1 cellular context compared by ENCODE assay signal in the genomic region with DNA sequence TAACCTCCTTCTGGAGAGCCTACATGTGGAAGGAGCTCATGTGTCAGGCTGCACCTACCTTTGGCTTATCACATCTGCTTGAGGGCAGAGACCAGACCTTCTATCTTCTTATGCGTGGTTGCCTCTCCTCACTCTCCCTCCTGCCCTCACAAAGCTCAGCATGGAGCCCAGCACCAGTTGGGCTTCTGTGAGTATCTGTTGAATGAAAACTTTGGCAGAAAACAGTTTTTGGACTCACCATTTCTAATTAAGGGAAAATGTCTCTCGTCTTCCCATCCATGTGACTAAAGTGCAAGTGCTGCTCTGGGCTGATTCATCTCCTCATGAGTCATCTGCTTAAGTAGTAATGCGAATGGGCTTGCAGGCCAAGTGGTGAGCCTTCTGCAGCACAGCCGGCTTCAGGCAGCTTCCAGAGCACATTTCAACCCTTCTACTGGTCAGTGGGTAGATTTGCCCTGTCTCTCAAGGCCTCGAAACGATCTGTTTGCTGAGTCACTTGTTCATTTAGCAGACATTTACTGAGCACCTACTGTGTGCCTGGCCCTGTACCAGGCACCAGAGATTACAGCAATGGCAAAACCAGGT.
TF ChIP-seq lines count a peak whose summit lies in the region.

No MANE protein-coding gene starts in this region.

TF ChIP-seq in K562, 482 proteins besides CTCF, POLR2A, EP300 and RAD21 (continued from another document and continues in another):
- TF ChIP-seq, protein P1, sequence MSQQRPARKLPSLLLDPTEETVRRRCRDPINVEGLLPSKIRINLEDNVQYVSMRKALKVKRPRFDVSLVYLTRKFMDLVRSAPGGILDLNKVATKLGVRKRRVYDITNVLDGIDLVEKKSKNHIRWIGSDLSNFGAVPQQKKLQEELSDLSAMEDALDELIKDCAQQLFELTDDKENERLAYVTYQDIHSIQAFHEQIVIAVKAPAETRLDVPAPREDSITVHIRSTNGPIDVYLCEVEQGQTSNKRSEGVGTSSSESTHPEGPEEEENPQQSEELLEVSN (IDR thresholded peaks at IDR 0.05; ENCODE audit: borderline replicate concordance in 1 of 2, extremely low read depth in 1 of 2, insufficient read depth in 1 of 2, insufficient read length in 1 of 2, low read depth in 1 of 2, low read length in 1 of 2, poor library complexity in 1 of 2, severe bottlenecking in 1 of 2) = peak in 1 of 2 experiments; percentile 54
- no peak for TF ChIP-seq TAF15 (IDR thresholded peaks at IDR 0.05; ENCODE audit: low read depth, low read length)
- TF ChIP-seq ZNF263 (CRISPR knock-in tag; IDR thresholded peaks at IDR 0.05; ENCODE audit: borderline replicate concordance) = no peak; the same call in 1 of the 2 replicates
- TF ChIP-seq ZNF24 (IDR thresholded peaks at IDR 0.05) = peak; percentile 34; the same call in 1 of the 2 replicates
- TF ChIP-seq POLR2H (tag; IDR thresholded peaks at IDR 0.05; ENCODE audit: low read depth) = no peak
- TF ChIP-seq ATF7 (IDR thresholded peaks at IDR 0.05) = peak; percentile 42; the same call in 1 of the 2 replicates
- TF ChIP-seq, protein P2, sequence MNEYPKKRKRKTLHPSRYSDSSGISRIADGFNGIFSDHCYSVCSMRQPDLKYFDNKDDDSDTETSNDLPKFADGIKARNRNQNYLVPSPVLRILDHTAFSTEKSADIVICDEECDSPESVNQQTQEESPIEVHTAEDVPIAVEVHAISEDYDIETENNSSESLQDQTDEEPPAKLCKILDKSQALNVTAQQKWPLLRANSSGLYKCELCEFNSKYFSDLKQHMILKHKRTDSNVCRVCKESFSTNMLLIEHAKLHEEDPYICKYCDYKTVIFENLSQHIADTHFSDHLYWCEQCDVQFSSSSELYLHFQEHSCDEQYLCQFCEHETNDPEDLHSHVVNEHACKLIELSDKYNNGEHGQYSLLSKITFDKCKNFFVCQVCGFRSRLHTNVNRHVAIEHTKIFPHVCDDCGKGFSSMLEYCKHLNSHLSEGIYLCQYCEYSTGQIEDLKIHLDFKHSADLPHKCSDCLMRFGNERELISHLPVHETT (CRISPR knock-in tag; conservative IDR thresholded peaks at IDR 0.05 in 1 of 2, IDR thresholded peaks at IDR 0.05 in 1 of 2) = peak in 1 of 2 experiments; percentile 48; a peak in 1 of 4 replicates
- peak in 1 of 2 experiments; percentile 12; a peak in 1 of 4 replicates for TF ChIP-seq KDM1A (IDR thresholded peaks at IDR 0.05)
- TF ChIP-seq TRIM24 (IDR thresholded peaks at IDR 0.05) = peak in 1 of 2 experiments; percentile 38; a peak in 1 of 4 replicates
- no peak for TF ChIP-seq SMAD1 (IDR thresholded peaks at IDR 0.05; ENCODE audit: low read depth, low read length, partially characterized antibody)
- TF ChIP-seq NR2F6 (CRISPR knock-in tag; IDR thresholded peaks at IDR 0.05) = no peak
- TF ChIP-seq PPARD (CRISPR knock-in tag; IDR thresholded peaks at IDR 0.05) = no peak
- peak; percentile 56 for TF ChIP-seq EP400 (IDR thresholded peaks at IDR 0.05)
- peak; percentile 72 for TF ChIP-seq SMARCA4 (IDR thresholded peaks at IDR 0.05)
- no peak for TF ChIP-seq HMG20B (CRISPR knock-in tag; IDR thresholded peaks at IDR 0.05)
- peak; percentile 87 for TF ChIP-seq L3MBTL2 (IDR thresholded peaks at IDR 0.05)
- peak; percentile 50; the same call in 1 of the 2 replicates for TF ChIP-seq MEF2D (tag; conservative IDR thresholded peaks at IDR 0.05; ENCODE audit: low read depth)
- TF ChIP-seq CBX3 (IDR thresholded peaks at IDR 0.05; ENCODE audit: borderline replicate concordance in 1 of 2, low read length in 2 of 2) = peak in 1 of 2 experiments; percentile 11; a peak in 1 of 3 replicates
- peak; percentile 77; the same call in 1 of the 2 replicates for TF ChIP-seq EHMT2 (IDR thresholded peaks at IDR 0.05)
- 0 out of 2 replicates have a peak, but pooled peaks have one; percentile 15 for TF ChIP-seq HDAC2 (IDR thresholded peaks at IDR 0.05)
- no peak for TF ChIP-seq ZNF239 (CRISPR knock-in tag; IDR thresholded peaks at IDR 0.05)
- TF ChIP-seq DPF2 (IDR thresholded peaks at IDR 0.05) = peak; percentile 78
- 0 out of 2 replicates have a peak, but pooled peaks have one; percentile 35 for TF ChIP-seq BHLHE40 (IDR thresholded peaks at IDR 0.05; ENCODE audit: low read length)
- TF ChIP-seq ZNF589 (CRISPR knock-in tag; IDR thresholded peaks at IDR 0.05; ENCODE audit: low read depth) = peak; percentile 67; the same call in 1 of the 2 replicates
- TF ChIP-seq, protein P3, sequence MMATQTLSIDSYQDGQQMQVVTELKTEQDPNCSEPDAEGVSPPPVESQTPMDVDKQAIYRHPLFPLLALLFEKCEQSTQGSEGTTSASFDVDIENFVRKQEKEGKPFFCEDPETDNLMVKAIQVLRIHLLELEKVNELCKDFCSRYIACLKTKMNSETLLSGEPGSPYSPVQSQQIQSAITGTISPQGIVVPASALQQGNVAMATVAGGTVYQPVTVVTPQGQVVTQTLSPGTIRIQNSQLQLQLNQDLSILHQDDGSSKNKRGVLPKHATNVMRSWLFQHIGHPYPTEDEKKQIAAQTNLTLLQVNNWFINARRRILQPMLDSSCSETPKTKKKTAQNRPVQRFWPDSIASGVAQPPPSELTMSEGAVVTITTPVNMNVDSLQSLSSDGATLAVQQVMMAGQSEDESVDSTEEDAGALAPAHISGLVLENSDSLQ (IDR thresholded peaks at IDR 0.05) = peak; percentile 28; the same call in 1 of the 2 replicates
- peak; percentile 97 for TF ChIP-seq ZKSCAN1 (IDR thresholded peaks at IDR 0.05; ENCODE audit: low read depth, low read length)
- peak; percentile 98 for TF ChIP-seq FOSL1 (tag; conservative IDR thresholded peaks at IDR 0.05)
- peak; percentile 80 for TF ChIP-seq SMARCE1 (IDR thresholded peaks at IDR 0.05)
- peak; percentile 40; the same call in 1 of the 2 replicates for TF ChIP-seq MAFF (IDR thresholded peaks at IDR 0.05; ENCODE audit: low read length)
- no peak for TF ChIP-seq NFIX (CRISPR knock-in tag; IDR thresholded peaks at IDR 0.05; ENCODE audit: low read depth)
- TF ChIP-seq BCOR (IDR thresholded peaks at IDR 0.05) = peak; percentile 57; the same call in 1 of the 2 replicates
- TF ChIP-seq JUND (IDR thresholded peaks at IDR 0.05; ENCODE audit: borderline replicate concordance, low read depth, low read length) = peak; percentile 97
- TF ChIP-seq JUND (tag; IDR thresholded peaks at IDR 0.05; ENCODE audit: borderline replicate concordance, low read depth, low read length) = peak; percentile 97
- no peak for TF ChIP-seq ZSCAN32 (CRISPR knock-in tag; IDR thresholded peaks at IDR 0.05)
- TF ChIP-seq, protein P4, sequence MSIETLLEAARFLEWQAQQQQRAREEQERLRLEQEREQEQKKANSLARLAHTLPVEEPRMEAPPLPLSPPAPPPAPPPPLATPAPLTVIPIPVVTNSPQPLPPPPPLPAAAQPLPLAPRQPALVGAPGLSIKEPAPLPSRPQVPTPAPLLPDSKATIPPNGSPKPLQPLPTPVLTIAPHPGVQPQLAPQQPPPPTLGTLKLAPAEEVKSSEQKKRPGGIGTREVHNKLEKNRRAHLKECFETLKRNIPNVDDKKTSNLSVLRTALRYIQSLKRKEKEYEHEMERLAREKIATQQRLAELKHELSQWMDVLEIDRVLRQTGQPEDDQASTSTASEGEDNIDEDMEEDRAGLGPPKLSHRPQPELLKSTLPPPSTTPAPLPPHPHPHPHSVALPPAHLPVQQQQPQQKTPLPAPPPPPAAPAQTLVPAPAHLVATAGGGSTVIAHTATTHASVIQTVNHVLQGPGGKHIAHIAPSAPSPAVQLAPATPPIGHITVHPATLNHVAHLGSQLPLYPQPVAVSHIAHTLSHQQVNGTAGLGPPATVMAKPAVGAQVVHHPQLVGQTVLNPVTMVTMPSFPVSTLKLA (conservative IDR thresholded peaks at IDR 0.05) = peak in 1 of 2 experiments; percentile 47; a peak in 1 of 4 replicates
- TF ChIP-seq, protein P5, sequence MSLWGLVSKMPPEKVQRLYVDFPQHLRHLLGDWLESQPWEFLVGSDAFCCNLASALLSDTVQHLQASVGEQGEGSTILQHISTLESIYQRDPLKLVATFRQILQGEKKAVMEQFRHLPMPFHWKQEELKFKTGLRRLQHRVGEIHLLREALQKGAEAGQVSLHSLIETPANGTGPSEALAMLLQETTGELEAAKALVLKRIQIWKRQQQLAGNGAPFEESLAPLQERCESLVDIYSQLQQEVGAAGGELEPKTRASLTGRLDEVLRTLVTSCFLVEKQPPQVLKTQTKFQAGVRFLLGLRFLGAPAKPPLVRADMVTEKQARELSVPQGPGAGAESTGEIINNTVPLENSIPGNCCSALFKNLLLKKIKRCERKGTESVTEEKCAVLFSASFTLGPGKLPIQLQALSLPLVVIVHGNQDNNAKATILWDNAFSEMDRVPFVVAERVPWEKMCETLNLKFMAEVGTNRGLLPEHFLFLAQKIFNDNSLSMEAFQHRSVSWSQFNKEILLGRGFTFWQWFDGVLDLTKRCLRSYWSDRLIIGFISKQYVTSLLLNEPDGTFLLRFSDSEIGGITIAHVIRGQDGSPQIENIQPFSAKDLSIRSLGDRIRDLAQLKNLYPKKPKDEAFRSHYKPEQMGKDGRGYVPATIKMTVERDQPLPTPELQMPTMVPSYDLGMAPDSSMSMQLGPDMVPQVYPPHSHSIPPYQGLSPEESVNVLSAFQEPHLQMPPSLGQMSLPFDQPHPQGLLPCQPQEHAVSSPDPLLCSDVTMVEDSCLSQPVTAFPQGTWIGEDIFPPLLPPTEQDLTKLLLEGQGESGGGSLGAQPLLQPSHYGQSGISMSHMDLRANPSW (CRISPR knock-in tag; IDR thresholded peaks at IDR 0.05) = no peak
- TF ChIP-seq, protein P6, sequence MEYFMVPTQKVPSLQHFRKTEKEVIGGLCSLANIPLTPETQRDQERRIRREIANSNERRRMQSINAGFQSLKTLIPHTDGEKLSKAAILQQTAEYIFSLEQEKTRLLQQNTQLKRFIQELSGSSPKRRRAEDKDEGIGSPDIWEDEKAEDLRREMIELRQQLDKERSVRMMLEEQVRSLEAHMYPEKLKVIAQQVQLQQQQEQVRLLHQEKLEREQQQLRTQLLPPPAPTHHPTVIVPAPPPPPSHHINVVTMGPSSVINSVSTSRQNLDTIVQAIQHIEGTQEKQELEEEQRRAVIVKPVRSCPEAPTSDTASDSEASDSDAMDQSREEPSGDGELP (CRISPR knock-in tag; IDR thresholded peaks at IDR 0.05; ENCODE audit: borderline replicate concordance) = peak; percentile 29; the same call in 1 of the 2 replicates
- TF ChIP-seq ARID1B (IDR thresholded peaks at IDR 0.05) = peak; percentile 79
- TF ChIP-seq, protein P7, sequence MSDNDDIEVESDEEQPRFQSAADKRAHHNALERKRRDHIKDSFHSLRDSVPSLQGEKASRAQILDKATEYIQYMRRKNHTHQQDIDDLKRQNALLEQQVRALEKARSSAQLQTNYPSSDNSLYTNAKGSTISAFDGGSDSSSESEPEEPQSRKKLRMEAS (CRISPR knock-in tag; IDR thresholded peaks at IDR 0.05) = peak; percentile 79
- TF ChIP-seq MEIS2 (IDR thresholded peaks at IDR 0.05; ENCODE audit: partially characterized antibody) = peak; percentile 14
- peak; percentile 52 for TF ChIP-seq MAFK (IDR thresholded peaks at IDR 0.05; ENCODE audit: low read length)
- no peak for TF ChIP-seq GTF2F1 (IDR thresholded peaks at IDR 0.05; ENCODE audit: low read depth, low read length)
- no peak for TF ChIP-seq CBFA2T3 (IDR thresholded peaks at IDR 0.05)
- TF ChIP-seq GABPB1 (CRISPR knock-in tag; IDR thresholded peaks at IDR 0.05) = no peak
- TF ChIP-seq MCM7 (IDR thresholded peaks at IDR 0.05) = no peak
- peak; percentile 71 for TF ChIP-seq ZFX (CRISPR knock-in tag; IDR thresholded peaks at IDR 0.05)
- no peak for TF ChIP-seq ZNF253 (CRISPR knock-in tag; conservative IDR thresholded peaks at IDR 0.05)
- TF ChIP-seq FUS (optimal IDR thresholded peaks at IDR 0.05; ENCODE audit: low read depth, low read length) = no peak
- no peak for TF ChIP-seq NR4A1 (CRISPR knock-in tag; IDR thresholded peaks at IDR 0.05)
- TF ChIP-seq NR4A1 (tag; IDR thresholded peaks at IDR 0.05) = no peak
- TF ChIP-seq, protein P8, sequence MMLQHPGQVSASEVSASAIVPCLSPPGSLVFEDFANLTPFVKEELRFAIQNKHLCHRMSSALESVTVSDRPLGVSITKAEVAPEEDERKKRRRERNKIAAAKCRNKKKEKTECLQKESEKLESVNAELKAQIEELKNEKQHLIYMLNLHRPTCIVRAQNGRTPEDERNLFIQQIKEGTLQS (IDR thresholded peaks at IDR 0.05) = peak; percentile 96
- TF ChIP-seq, protein P8 (CRISPR knock-in tag; conservative IDR thresholded peaks at IDR 0.05) = peak; percentile 95
- TF ChIP-seq, protein P9, sequence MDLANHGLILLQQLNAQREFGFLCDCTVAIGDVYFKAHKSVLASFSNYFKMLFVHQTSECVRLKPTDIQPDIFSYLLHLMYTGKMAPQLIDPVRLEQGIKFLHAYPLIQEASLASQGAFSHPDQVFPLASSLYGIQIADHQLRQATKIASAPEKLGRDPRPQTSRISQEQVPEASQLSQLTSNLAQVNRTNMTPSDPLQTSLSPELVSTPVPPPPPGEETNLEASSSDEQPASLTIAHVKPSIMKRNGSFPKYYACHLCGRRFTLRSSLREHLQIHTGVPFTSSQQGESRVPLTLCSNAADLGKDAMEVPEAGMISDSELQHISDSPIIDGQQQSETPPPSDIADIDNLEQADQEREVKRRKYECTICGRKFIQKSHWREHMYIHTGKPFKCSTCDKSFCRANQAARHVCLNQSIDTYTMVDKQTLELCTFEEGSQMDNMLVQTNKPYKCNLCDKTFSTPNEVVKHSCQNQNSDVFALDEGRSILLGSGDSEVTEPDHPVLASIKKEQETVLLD (IDR thresholded peaks at IDR 0.05) = no peak
- TF ChIP-seq ZNF316 (IDR thresholded peaks at IDR 0.05) = peak; percentile 52; the same call in 1 of the 2 replicates
- TF ChIP-seq, protein P10, sequence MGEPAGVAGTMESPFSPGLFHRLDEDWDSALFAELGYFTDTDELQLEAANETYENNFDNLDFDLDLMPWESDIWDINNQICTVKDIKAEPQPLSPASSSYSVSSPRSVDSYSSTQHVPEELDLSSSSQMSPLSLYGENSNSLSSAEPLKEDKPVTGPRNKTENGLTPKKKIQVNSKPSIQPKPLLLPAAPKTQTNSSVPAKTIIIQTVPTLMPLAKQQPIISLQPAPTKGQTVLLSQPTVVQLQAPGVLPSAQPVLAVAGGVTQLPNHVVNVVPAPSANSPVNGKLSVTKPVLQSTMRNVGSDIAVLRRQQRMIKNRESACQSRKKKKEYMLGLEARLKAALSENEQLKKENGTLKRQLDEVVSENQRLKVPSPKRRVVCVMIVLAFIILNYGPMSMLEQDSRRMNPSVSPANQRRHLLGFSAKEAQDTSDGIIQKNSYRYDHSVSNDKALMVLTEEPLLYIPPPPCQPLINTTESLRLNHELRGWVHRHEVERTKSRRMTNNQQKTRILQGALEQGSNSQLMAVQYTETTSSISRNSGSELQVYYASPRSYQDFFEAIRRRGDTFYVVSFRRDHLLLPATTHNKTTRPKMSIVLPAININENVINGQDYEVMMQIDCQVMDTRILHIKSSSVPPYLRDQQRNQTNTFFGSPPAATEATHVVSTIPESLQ (CRISPR knock-in tag; IDR thresholded peaks at IDR 0.05) = no peak
- no peak for TF ChIP-seq NR2C2 (CRISPR knock-in tag; IDR thresholded peaks at IDR 0.05)
- TF ChIP-seq NR2C2 (tag; IDR thresholded peaks at IDR 0.05) = peak; percentile 51; the same call in 1 of the 2 replicates
- no peak for TF ChIP-seq ZC3H4 (CRISPR knock-in tag; IDR thresholded peaks at IDR 0.05; ENCODE audit: borderline replicate concordance)
- no peak for TF ChIP-seq ZNF785 (CRISPR knock-in tag; IDR thresholded peaks at IDR 0.05)
- TF ChIP-seq DACH1 (IDR thresholded peaks at IDR 0.05; ENCODE audit: partially characterized antibody) = peak; percentile 20
- no peak for TF ChIP-seq LEF1 (IDR thresholded peaks at IDR 0.05)
